Comparison of ENCODE assay signal across 9 cellular contexts in genomic region chr3:179608931-179609720, GRCh38. TPM values are rescaled to one million over a fixed set of nuclear protein-coding genes. Genes with fewer than 3 reads are reported as not detected.
DNase-seq lines count a peak whose midpoint lies in the region; ATAC-seq and TF ChIP-seq lines count a peak whose summit lies in the region.
"Had no signal": no experiment of that assay in that cellular context is flagged by ENCODE, and none has a peak within 500 bp of the region (broad histone marks: within the 10 kb centered on the region; RNA-seq: fewer than 3 reads in every experiment).

No MANE protein-coding gene starts in this region.

- intact Hi-C loops in thyroid gland (cut with DNase I) = no loop called here

- no peak for TF ChIP-seq CTCF in GM10266 (IDR thresholded peaks at IDR 0.05; ENCODE audit: control insufficient read depth, insufficient read depth, low read depth, missing control alignments)
- TF ChIP-seq CTCF in osteoblast (IDR thresholded peaks at IDR 0.05; ENCODE audit: extremely low read depth, low read depth, low read length) = no peak
- no peak for TF ChIP-seq CTCF in thyroid gland (IDR thresholded peaks at IDR 0.05)

- no peaks in the 10 kb centered on the region for H3K27me3 ChIP-seq in osteoblast (ENCODE audit: insufficient read depth, low read length)
- H3K27me3 ChIP-seq in thyroid gland = no peaks in the 10 kb centered on the region
- H3K27me3 ChIP-seq: ovary had no signal

- peak; percentile 27 for ATAC-seq in GM19468 (IDR thresholded peaks at IDR 0.05; ENCODE audit: extremely low read depth, unreplicated experiment)
- ATAC-seq in HG03432 (IDR thresholded peaks at IDR 0.05; ENCODE audit: unreplicated experiment) = peak; percentile 51

- H3K27ac ChIP-seq in osteoblast (ENCODE audit: low read depth, low read length) (no peak overlapping the region), thyroid gland (no peak overlapping the region)
- H3K27ac ChIP-seq: ovary had no signal

- H3K4me2 ChIP-seq in osteoblast (ENCODE audit: insufficient read depth, low read length) = no peak overlapping the region

- H3K9me3 ChIP-seq in osteoblast (ENCODE audit: low read depth, low read length) (no peaks in the 10 kb centered on the region), thyroid gland (no peaks in the 10 kb centered on the region)
- H3K9me3 ChIP-seq: ovary had no signal

- TF ChIP-seq POLR2A in thyroid gland (IDR thresholded peaks at IDR 0.05) = no peak

- DNase-seq in GM10266 (ENCODE audit: extremely low spot score) (peak; percentile 59), osteoblast (ENCODE audit: insufficient read length, low spot score, missing footprints) (no peak), COLO829 (ENCODE audit: low spot score) (no peak), thyroid gland (no peak), iPS-NIHi7 (ENCODE audit: extremely low spot score) (no peak)
- peak; percentile 35 to 36 for DNase-seq in activated T-cell treated with anti-CD3 and anti-CD28 coated beads, Interleukin-2, amount 50 U/mL, for 48 hours
- DNase-seq: ovary had no signal

- H3K4me3 ChIP-seq in osteoblast (ENCODE audit: insufficient read depth, low read length) (no peak overlapping the region), thyroid gland (replicated peaks in 1 of 3) (no peak overlapping the region)
- H3K4me3 ChIP-seq: ovary had no signal

- H3K4me1 ChIP-seq in osteoblast (ENCODE audit: insufficient read depth, low read length) = peaks cover 16% of the 10 kb centered on the region
- peaks cover 7 to 8% of the 10 kb centered on the region in 2 donors for H3K4me1 ChIP-seq in thyroid gland

- 63 to 67% methylated on average over 6 of the region's 6 CpGs for WGBS in thyroid gland, 2 donors

- H3K36me3 ChIP-seq in osteoblast (ENCODE audit: insufficient read depth, low read length) (peaks cover 15% of the 10 kb centered on the region), thyroid gland (no peaks in the 10 kb centered on the region)
- H3K36me3 ChIP-seq: ovary had no signal

- H4K20me1 ChIP-seq in osteoblast (ENCODE audit: insufficient read depth, low read length) = no peaks in the 10 kb centered on the region

- H3K79me2 ChIP-seq in osteoblast (ENCODE audit: insufficient read depth, low read length) = peaks cover 67% of the 10 kb centered on the region

- no peak overlapping the region for H2AFZ ChIP-seq in osteoblast (ENCODE audit: low read length)

RNA-seq across cellular contexts. Expression of gene NDUFB5, which starts 4.5 kb away (rescaled TPM):
- total RNA-seq in osteoblast (103 and 108 TPM in 2 replicates), thyroid gland (100 to 1,000 TPM; 111 to 149 (median 122) TPM)

RNA-seq across cellular contexts. Expression of gene MRPL47, which starts 4.7 kb away (rescaled TPM):
- 32.2 and 33.6 TPM in 2 replicates for total RNA-seq in osteoblast
- 10 to 100 TPM; 26.1 to 39.1 (median 32.1) TPM for total RNA-seq in thyroid gland

RNA-seq across cellular contexts. Expression of gene USP13, which starts 43.7 kb away (rescaled TPM):
- 9.4 and 12.7 TPM in 2 replicates for total RNA-seq in osteoblast
- 10 to 100 TPM; 16.7 to 31.6 (median 25.4) TPM for total RNA-seq in thyroid gland

RNA-seq across cellular contexts. Expression of gene ACTL6A, which starts 46.4 kb away (rescaled TPM):
- 36.8 and 42.0 TPM in 2 replicates for total RNA-seq in osteoblast
- total RNA-seq in thyroid gland = 10 to 100 TPM; 40.8 to 72.2 (median 49.8) TPM

Comparison
In these comparisons a context has a peak if more than half of its experiments do, and no peak if none do; other contexts are left out.
1. DNase-seq: peak in GM10266 (single experiment) and activated T-cell treated with anti-CD3 and anti-CD28 coated beads, Interleukin-2, amount 50 U/mL, for 48 hours (2 of 2); none in osteoblast (single experiment), COLO829 (single experiment), thyroid gland (0 of 2) and iPS-NIHi7 (single experiment).